Comparison of ENCODE assay signal across 14 cellular contexts in the genomic region with DNA sequence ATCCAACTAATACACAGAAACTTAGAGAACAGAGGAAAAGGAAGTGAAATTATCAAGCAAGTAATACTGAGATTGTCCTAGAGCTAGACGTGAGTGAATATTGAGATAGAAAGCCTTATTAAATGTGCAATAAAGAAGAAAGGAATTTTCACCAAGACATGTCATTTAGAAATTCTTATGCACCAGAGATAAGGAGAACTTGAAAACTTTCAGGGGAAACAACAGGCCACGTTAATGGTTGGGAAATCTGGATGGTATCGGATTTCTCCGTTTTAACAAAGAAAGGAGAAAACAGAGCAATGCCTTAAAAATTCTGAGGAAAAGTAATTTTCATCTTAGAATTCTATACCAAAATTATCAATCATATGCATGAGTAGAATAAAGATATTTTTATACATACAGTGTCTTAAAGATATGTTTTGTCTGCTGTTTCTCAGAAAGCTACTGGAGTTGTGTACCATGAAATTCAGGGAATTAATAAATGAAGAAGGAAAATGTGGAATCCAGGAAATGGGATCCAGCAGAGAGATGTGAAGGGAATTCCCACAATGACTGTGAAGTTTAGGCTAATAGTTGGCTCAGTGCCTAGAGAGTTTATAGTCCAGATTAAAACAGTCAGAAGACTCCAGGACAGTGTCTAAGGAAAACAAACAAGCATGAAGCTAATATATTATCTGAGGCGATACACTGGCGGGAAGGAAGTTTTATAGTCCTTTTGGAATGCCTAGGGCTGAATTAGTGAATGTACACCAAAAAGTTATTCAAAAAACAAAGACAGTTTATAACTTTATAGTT.
DNase-seq lines count a peak whose midpoint lies in the region; TF ChIP-seq lines count a peak whose summit lies in the region.
"Had no signal": no experiment of that assay in that cellular context is flagged by ENCODE, and none has a peak within 500 bp of the region (broad histone marks: within the 10 kb centered on the region; RNA-seq: fewer than 3 reads in every experiment).

No MANE protein-coding gene starts in this region.

- peaks cover 9% of the 10 kb centered on the region for H3K4me1 ChIP-seq in HEK293 (ENCODE audit: control insufficient read depth, insufficient read depth, low read length)
- H3K4me1 ChIP-seq in ascending aorta: no peaks in the 10 kb centered on the region

- no peak overlapping the region for H3K4me3 Mint-ChIP-seq in CD14-positive monocyte

- H3K27ac ChIP-seq in HEK293 (ENCODE audit: extremely low read depth, low read depth, low read length) (no peak overlapping the region), ascending aorta (no peak overlapping the region)
- H3K27ac ChIP-seq: ovary had no signal

- H3K27ac Mint-ChIP-seq in CD14-positive monocyte: no peak overlapping the region

- no peaks in the 10 kb centered on the region for H3K9me3 ChIP-seq in HEK293 (ENCODE audit: control insufficient read depth, insufficient read depth, low read depth, low read length)
- H3K9me3 ChIP-seq in ascending aorta: no peaks in the 10 kb centered on the region
- H3K9me3 ChIP-seq: ovary had no signal

- no peaks in the 10 kb centered on the region for H3K27me3 Mint-ChIP-seq in CD14-positive monocyte (ENCODE audit: low read depth in 3 of 3)

- CTCF ChIA-PET in HEK293 (lab: Yijun Ruan, JAX): interaction anchor here (0.6 to 0.8 kb wide), 4 partner anchors 10 to 55 kb away, joined by 3 to 4 read pairs (median 4); no protein-coding TSS in a partner anchor

- no peaks in the 10 kb centered on the region for H3K36me3 Mint-ChIP-seq in CD14-positive monocyte

- TF ChIP-seq CTCF in HEK293 (tag by site-specific recombination; IDR thresholded peaks at IDR 0.05): no peak
- no peak for TF ChIP-seq CTCF in ascending aorta (IDR thresholded peaks at IDR 0.05)
- TF ChIP-seq CTCF in CD14-positive monocyte (IDR thresholded peaks at IDR 0.05): no peak

- peaks cover 0 to 5% (median 0%) of the 10 kb centered on the region in 7 donors for H3K9me3 Mint-ChIP-seq in CD14-positive monocyte

- POLR2A ChIA-PET in HEK293 (lab: Yijun Ruan, JAX): no interaction called here

- H3K36me3 ChIP-seq in HEK293 (ENCODE audit: control insufficient read depth in 2 of 2, insufficient read depth in 1 of 2, low read length in 2 of 2): no peaks in the 10 kb centered on the region
- H3K36me3 ChIP-seq in ascending aorta: no peaks in the 10 kb centered on the region
- H3K36me3 ChIP-seq: ovary had no signal

- DNase-seq in amniotic epithelial cell (ENCODE audit: low read depth) (peak; percentile 43), glomerular visceral epithelial cell (ENCODE audit: extremely low spot score) (peak; percentile 61), skeletal muscle cell (ENCODE audit: low read depth) (peak; percentile 45), ascending aorta (ENCODE audit: low spot score in 2 of 2) (no peak), CD14-positive monocyte (ENCODE audit: low spot score) (no peak)
- no peak for DNase-seq in stimulated activated naive CD4-positive, alpha-beta T cell treated with Interleukin-2 at 50 U/mL for 16 hours (lab: John Stamatoyannopoulos, UW)
- DNase-seq: activated CD4-positive, alpha-beta T cell treated with anti-CD3 and anti-CD28 coated beads, Interleukin-2, amount 50 U/mL, for 1 hour; activated effector memory CD4-positive, alpha-beta T cell treated with anti-CD3 and anti-CD28 coated beads, Interleukin-2, amount 50 U/mL, for 16 hours; cerebellar nuclear complex; KBM-7; OCI-M1; ovary; T-helper 2 cell had no signal

- H3K4me3 ChIP-seq in HEK293 (ENCODE audit: low read depth, low read length) (no peak overlapping the region), skeletal muscle cell (ENCODE audit: low read depth, low read length) (no peak overlapping the region), ascending aorta (no peak overlapping the region)
- H3K4me3 ChIP-seq: ovary had no signal

- intact Hi-C loops in ascending aorta (cut with DNase I) (no loop called here), CD14-positive monocyte (cut with micrococcal nuclease) (no loop called here)

- H3K4me1 Mint-ChIP-seq in CD14-positive monocyte: no peaks in the 10 kb centered on the region

- no peaks in the 10 kb centered on the region for H3K27me3 ChIP-seq in ascending aorta
- H3K27me3 ChIP-seq: ovary had no signal

TF ChIP-seq in HEK293, 187 proteins besides CTCF, POLR2A, EP300 and RAD21 (continues in another document):
- TF ChIP-seq PRDM1 (tag by site-specific recombination; IDR thresholded peaks at IDR 0.05): peak; percentile 49; the same call in 1 of the 2 replicates
- TF ChIP-seq REPIN1 (tag by site-specific recombination; IDR thresholded peaks at IDR 0.05; ENCODE audit: low read depth): no peak
- TF ChIP-seq, protein P1, sequence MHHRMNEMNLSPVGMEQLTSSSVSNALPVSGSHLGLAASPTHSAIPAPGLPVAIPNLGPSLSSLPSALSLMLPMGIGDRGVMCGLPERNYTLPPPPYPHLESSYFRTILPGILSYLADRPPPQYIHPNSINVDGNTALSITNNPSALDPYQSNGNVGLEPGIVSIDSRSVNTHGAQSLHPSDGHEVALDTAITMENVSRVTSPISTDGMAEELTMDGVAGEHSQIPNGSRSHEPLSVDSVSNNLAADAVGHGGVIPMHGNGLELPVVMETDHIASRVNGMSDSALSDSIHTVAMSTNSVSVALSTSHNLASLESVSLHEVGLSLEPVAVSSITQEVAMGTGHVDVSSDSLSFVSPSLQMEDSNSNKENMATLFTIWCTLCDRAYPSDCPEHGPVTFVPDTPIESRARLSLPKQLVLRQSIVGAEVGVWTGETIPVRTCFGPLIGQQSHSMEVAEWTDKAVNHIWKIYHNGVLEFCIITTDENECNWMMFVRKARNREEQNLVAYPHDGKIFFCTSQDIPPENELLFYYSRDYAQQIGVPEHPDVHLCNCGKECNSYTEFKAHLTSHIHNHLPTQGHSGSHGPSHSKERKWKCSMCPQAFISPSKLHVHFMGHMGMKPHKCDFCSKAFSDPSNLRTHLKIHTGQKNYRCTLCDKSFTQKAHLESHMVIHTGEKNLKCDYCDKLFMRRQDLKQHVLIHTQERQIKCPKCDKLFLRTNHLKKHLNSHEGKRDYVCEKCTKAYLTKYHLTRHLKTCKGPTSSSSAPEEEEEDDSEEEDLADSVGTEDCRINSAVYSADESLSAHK (tag by site-specific recombination; IDR thresholded peaks at IDR 0.05): peak; percentile 79
- TF ChIP-seq, protein P2, sequence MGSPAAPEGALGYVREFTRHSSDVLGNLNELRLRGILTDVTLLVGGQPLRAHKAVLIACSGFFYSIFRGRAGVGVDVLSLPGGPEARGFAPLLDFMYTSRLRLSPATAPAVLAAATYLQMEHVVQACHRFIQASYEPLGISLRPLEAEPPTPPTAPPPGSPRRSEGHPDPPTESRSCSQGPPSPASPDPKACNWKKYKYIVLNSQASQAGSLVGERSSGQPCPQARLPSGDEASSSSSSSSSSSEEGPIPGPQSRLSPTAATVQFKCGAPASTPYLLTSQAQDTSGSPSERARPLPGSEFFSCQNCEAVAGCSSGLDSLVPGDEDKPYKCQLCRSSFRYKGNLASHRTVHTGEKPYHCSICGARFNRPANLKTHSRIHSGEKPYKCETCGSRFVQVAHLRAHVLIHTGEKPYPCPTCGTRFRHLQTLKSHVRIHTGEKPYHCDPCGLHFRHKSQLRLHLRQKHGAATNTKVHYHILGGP (tag by site-specific recombination; IDR thresholded peaks at IDR 0.05): peak; percentile 78
- TF ChIP-seq KLF10 (tag by site-specific recombination; IDR thresholded peaks at IDR 0.05): peak; percentile 29; the same call in 1 of the 2 replicates
- TF ChIP-seq WT1 (tag by site-specific recombination; IDR thresholded peaks at IDR 0.05): 0 out of 2 replicates have a peak, but pooled peaks have one; percentile 15
- TF ChIP-seq, protein P3, sequence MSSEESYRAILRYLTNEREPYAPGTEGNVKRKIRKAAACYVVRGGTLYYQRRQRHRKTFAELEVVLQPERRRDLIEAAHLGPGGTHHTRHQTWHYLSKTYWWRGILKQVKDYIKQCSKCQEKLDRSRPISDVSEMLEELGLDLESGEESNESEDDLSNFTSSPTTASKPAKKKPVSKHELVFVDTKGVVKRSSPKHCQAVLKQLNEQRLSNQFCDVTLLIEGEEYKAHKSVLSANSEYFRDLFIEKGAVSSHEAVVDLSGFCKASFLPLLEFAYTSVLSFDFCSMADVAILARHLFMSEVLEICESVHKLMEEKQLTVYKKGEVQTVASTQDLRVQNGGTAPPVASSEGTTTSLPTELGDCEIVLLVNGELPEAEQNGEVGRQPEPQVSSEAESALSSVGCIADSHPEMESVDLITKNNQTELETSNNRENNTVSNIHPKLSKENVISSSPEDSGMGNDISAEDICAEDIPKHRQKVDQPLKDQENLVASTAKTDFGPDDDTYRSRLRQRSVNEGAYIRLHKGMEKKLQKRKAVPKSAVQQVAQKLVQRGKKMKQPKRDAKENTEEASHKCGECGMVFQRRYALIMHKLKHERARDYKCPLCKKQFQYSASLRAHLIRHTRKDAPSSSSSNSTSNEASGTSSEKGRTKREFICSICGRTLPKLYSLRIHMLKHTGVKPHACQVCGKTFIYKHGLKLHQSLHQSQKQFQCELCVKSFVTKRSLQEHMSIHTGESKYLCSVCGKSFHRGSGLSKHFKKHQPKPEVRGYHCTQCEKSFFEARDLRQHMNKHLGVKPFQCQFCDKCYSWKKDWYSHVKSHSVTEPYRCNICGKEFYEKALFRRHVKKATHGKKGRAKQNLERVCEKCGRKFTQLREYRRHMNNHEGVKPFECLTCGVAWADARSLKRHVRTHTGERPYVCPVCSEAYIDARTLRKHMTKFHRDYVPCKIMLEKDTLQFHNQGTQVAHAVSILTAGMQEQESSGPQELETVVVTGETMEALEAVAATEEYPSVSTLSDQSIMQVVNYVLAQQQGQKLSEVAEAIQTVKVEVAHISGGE (tag by site-specific recombination; conservative IDR thresholded peaks at IDR 0.05; ENCODE audit: low read depth): no peak
- TF ChIP-seq ZXDB (tag by site-specific recombination; IDR thresholded peaks at IDR 0.05): peak; percentile 71; the same call in 1 of the 2 replicates
- TF ChIP-seq, protein P4, sequence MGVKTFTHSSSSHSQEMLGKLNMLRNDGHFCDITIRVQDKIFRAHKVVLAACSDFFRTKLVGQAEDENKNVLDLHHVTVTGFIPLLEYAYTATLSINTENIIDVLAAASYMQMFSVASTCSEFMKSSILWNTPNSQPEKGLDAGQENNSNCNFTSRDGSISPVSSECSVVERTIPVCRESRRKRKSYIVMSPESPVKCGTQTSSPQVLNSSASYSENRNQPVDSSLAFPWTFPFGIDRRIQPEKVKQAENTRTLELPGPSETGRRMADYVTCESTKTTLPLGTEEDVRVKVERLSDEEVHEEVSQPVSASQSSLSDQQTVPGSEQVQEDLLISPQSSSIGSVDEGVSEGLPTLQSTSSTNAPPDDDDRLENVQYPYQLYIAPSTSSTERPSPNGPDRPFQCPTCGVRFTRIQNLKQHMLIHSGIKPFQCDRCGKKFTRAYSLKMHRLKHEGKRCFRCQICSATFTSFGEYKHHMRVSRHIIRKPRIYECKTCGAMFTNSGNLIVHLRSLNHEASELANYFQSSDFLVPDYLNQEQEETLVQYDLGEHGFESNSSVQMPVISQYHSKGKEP (tag by site-specific recombination; IDR thresholded peaks at IDR 0.05): peak; percentile 59; the same call in 1 of the 2 replicates
- TF ChIP-seq GFI1B (tag by site-specific recombination; IDR thresholded peaks at IDR 0.05): peak; percentile 31; the same call in 1 of the 2 replicates
- peak; percentile 95 for TF ChIP-seq ZNF843 (tag by site-specific recombination; IDR thresholded peaks at IDR 0.05)

Comparison
In these comparisons a context has a peak if more than half of its experiments do, and no peak if none do; other contexts are left out.
1. DNase-seq: peak in amniotic epithelial cell (single experiment), glomerular visceral epithelial cell (single experiment) and skeletal muscle cell (single experiment); none in ascending aorta (0 of 2), CD14-positive monocyte (single experiment) and stimulated activated naive CD4-positive, alpha-beta T cell treated with Interleukin-2 at 50 U/mL for 16 hours (single experiment).